ENCODE assay signal across 10 cellular contexts in the genomic region with DNA sequence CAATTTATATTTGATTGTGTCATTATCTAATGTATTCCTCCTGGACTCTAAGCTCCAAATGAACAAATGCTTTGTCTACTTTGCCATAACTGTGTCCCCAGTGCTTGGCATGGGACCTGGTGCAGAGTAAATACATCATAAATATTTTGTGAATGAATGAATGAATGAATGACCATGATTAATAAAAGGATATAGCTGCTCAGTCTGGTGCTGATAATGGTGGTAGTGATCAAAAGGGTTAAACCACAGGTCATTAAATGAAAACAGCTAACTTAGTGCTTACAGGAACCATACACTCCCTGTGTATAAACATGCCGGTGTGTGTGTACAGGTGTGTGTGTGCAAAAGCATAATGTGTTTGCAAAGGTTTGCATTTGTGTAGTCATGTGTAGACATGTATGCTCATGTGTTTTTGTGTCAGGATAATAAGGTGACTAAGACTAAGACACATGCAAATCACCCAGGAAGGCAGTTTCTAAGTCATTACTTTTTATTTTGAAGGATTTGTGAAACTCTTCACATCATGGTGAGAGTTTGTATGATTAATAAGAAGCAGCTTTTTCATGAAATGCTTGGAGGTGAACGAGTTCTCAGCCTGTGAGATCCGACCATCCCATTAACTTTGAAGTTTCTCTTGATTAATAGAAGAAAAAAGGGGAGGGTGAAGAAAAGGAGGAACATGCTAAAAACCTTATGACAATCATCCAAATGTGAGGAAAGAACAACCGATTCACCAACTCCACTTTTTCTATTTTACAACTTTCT. TPM values are rescaled to one million over a fixed set of nuclear protein-coding genes. Genes with fewer than 3 reads are reported as not detected.
DNase-seq lines count a peak whose midpoint lies in the region; ATAC-seq, FAIRE-seq and TF ChIP-seq lines count a peak whose summit lies in the region.
"Had no signal": no experiment of that assay in that cellular context is flagged by ENCODE, and none has a peak within 500 bp of the region (broad histone marks: within the 10 kb centered on the region; RNA-seq: fewer than 3 reads in every experiment).

No MANE protein-coding gene starts in this region.

- no peaks in the 10 kb centered on the region for H3K27me3 ChIP-seq in right lobe of liver

- H3K4me1 ChIP-seq in right lobe of liver: peaks cover 0 to 6% (median 0%) of the 10 kb centered on the region in 4 donors

- peak; percentile 52 for ATAC-seq in GM21515 (IDR thresholded peaks at IDR 0.05; ENCODE audit: unreplicated experiment)
- ATAC-seq in HG03280 (IDR thresholded peaks at IDR 0.05; ENCODE audit: unreplicated experiment): peak; percentile 74
- ATAC-seq in right lobe of liver: no peak
- ATAC-seq: natural killer cell treated with Interleukin-12 subunit alpha and Interleukin-12 subunit beta and Interleukin-15 and Interleukin-18, amount 100 ng/mL, for 72 hours had no signal

- H3K9me3 ChIP-seq in right lobe of liver: no peaks in the 10 kb centered on the region

- H3K4me3 ChIP-seq in fibroblast of the aortic adventitia (ENCODE audit: low read depth, low read length) (no peak overlapping the region), right lobe of liver (no peak overlapping the region)

- H3K27ac ChIP-seq in right lobe of liver: no peak overlapping the region

- TF ChIP-seq POLR2A in GM12892 (IDR thresholded peaks at IDR 0.05; ENCODE audit: low read depth, low read length) (no peak), erythroblast (IDR thresholded peaks at IDR 0.05; ENCODE audit: low read length) (no peak), right lobe of liver (IDR thresholded peaks at IDR 0.05) (no peak)

- in situ Hi-C loops in GM13977 (cut with MboI; ENCODE audit: low pct_unique_long_range_greater_than_20kb, low sequenced_read_pairs, unreplicated experiment): loop anchor here (5.0 kb wide), 1 partner anchor 75 kb away; no protein-coding TSS in a partner anchor

- 45% methylated on average over 4 of the region's 4 CpGs for WGBS in right lobe of liver (ENCODE audit: insufficient coverage, low coverage, low lambda C conversion rate, missing lambda C conversion rate)

- DNase-seq in GM13977 (ENCODE audit: low spot score): peak; percentile 67
- peak; percentile 10 for DNase-seq in fibroblast of the aortic adventitia (ENCODE audit: low read depth)
- DNase-seq in GM12892 (ENCODE audit: insufficient read length): no peak
- DNase-seq in erythroblast (lab: John Stamatoyannopoulos, UW): no peak
- no peak for DNase-seq in AML-193 (lab: John Stamatoyannopoulos, UW)
- DNase-seq in right lobe of liver: no peak
- DNase-seq: CD8-positive, alpha-beta memory T cell had no signal

- intact Hi-C loops in right lobe of liver (cut with DNase I): loop anchor here in 1 of 2 donors (10.0 kb wide), 1 partner anchor 73 kb away; no protein-coding TSS in a partner anchor

- TF ChIP-seq CTCF in GM13977 (IDR thresholded peaks at IDR 0.05; ENCODE audit: extremely low read depth, insufficient read depth, missing control alignments): no peak
- TF ChIP-seq CTCF in fibroblast of the aortic adventitia (IDR thresholded peaks at IDR 0.05; ENCODE audit: insufficient read depth, low read length): no peak
- TF ChIP-seq CTCF in right lobe of liver (IDR thresholded peaks at IDR 0.05): no peak

- no peaks in the 10 kb centered on the region for H3K36me3 ChIP-seq in right lobe of liver

- no peak for FAIRE-seq in GM12892 (lab: Jason Lieb, UNC)

RNA-seq across cellular contexts. Expression of a gene that starts 24.6 kb away (rescaled TPM):
- 1,011 and 5,653 TPM in 2 replicates for total RNA-seq in fibroblast of the aortic adventitia (ENCODE audit: low replicate concordance)
- 24.0 TPM for polyA plus RNA-seq in GM12892 (2012; ENCODE audit: missing spikeins)
- 100 to 1,000 TPM in 4 of 6 experiments, 10 to 100 TPM in 2; 62.2 to 277 (median 109) TPM for total RNA-seq in right lobe of liver
- total RNA-seq: natural killer cell treated with Interleukin-12 subunit alpha and Interleukin-12 subunit beta and Interleukin-15 and Interleukin-18, amount 100 ng/mL, for 72 hours had no signal
- polyA plus RNA-seq: CD8-positive, alpha-beta memory T cell had no signal

Comparison
In these comparisons a context has a peak if more than half of its experiments do, and no peak if none do; other contexts are left out.
1. DNase-seq: peak in GM13977 (single experiment) and fibroblast of the aortic adventitia (single experiment); none in GM12892 (single experiment), erythroblast (0 of 2), AML-193 (0 of 2) and right lobe of liver (0 of 3).
2. ATAC-seq: peak in GM21515 (single experiment) and HG03280 (single experiment); none in right lobe of liver (0 of 4).